ENCODE assay signal across 15 cellular contexts in the genomic region with DNA sequence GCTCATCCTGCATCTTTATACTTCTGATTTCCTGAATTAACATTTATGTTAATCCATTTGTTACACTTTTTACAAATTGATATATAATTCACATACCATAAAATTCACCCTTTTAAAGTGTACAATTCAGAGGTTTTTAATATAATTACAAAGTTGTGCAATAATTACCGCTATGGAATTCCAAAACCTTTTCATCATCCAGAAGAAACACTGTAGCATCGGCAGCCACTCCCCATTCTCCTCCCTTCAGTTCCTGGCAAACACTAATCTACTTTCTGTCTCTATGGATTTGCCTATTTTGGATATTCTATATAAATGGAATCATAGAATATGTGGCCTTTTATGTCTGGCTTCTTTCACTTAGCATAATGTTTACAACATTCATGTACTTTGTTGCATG. TPM values are rescaled to one million over a fixed set of nuclear protein-coding genes. Genes with fewer than 3 reads are reported as not detected.
DNase-seq lines count a peak whose midpoint lies in the region; ATAC-seq and TF ChIP-seq lines count a peak whose summit lies in the region.
"Had no signal": no experiment of that assay in that cellular context is flagged by ENCODE, and none has a peak within 500 bp of the region (broad histone marks: within the 10 kb centered on the region; RNA-seq: fewer than 3 reads in every experiment).

No MANE protein-coding gene starts in this region.

- no TSS peak for BruUV-seq in IMR-90 (replicated peaks; lab: Mats Ljungman, UMichigan)
- BruUV-seq in mammary epithelial cell (replicated peaks; lab: Mats Ljungman, UMichigan), result no TSS peak

- H2BK5ac ChIP-seq in IMR-90 (ENCODE audit: low read depth, low read length, poor library complexity, severe bottlenecking), result no peak overlapping the region

- H3K36me3 ChIP-seq in IMR-90 (ENCODE audit: control insufficient read depth, insufficient read depth, low read length), result peaks cover 5% of the 10 kb centered on the region
- no peaks in the 10 kb centered on the region for H3K36me3 ChIP-seq in mammary epithelial cell (ENCODE audit: insufficient read depth, low read length)

- ATAC-seq in IMR-90 (ENCODE audit: low read depth), result no peak

- no peak overlapping the region for H3K4ac ChIP-seq in IMR-90 (ENCODE audit: low read depth, low read length)

- TF ChIP-seq CTCF in AG10803 (conservative IDR thresholded peaks at IDR 0.05; ENCODE audit: low read length) (no peak), IMR-90 (conservative IDR thresholded peaks at IDR 0.05; ENCODE audit: low read depth, low read length) (no peak), mammary epithelial cell (conservative IDR thresholded peaks at IDR 0.05 in 1 of 2, IDR thresholded peaks at IDR 0.05 in 1 of 2; ENCODE audit: extremely low read depth in 1 of 2, insufficient read depth in 1 of 2, low read depth in 1 of 2, low read length in 2 of 2) (no peak), fibroblast of pulmonary artery (IDR thresholded peaks at IDR 0.05; ENCODE audit: low read length, missing control alignments) (no peak)

- POLR2A ChIA-PET in IMR-90 (lab: Charles Lee; ENCODE audit: unreplicated experiment), result no interaction called here

- no peak for TF ChIP-seq RAD21 in IMR-90 (IDR thresholded peaks at IDR 0.05; ENCODE audit: low read length)

- H2BK120ac ChIP-seq in IMR-90 (ENCODE audit: low read depth, low read length), result no peak overlapping the region

- H3K27ac ChIP-seq in IMR-90 (ENCODE audit: insufficient read depth, low read length) (no peak overlapping the region), mammary epithelial cell (ENCODE audit: insufficient read depth, low read depth, low read length) (no peak overlapping the region)
- H3K27ac ChIP-seq: C4-2B, KMS-11 had no signal

- no peak overlapping the region for H2AK9ac ChIP-seq in IMR-90 (replicated peaks; ENCODE audit: low read depth, low read length, poor library complexity)

- no peak overlapping the region for H3K23ac ChIP-seq in IMR-90 (ENCODE audit: low read depth, low read length)

- H2AFZ ChIP-seq in IMR-90 (replicated peaks; ENCODE audit: low read length, poor library complexity) (no peak overlapping the region), mammary epithelial cell (ENCODE audit: low read depth, low read length) (no peak overlapping the region)

- no peak overlapping the region for H2AK5ac ChIP-seq in IMR-90 (ENCODE audit: low read depth, low read length)

- TF ChIP-seq POLR2A in IMR-90 (IDR thresholded peaks at IDR 0.05; ENCODE audit: low read depth, low read length), result no peak

- no peak overlapping the region for H2BK20ac ChIP-seq in IMR-90 (ENCODE audit: low read depth, low read length)

- no peaks in the 10 kb centered on the region for H3K9me1 ChIP-seq in IMR-90 (ENCODE audit: insufficient read depth, low read length)

- peak; percentile 25 for DNase-seq in AG10803 (ENCODE audit: low read depth)
- peak; percentile 24 for DNase-seq in IMR-90
- DNase-seq in mammary epithelial cell, result peak; percentile 16
- peak; percentile 45 for DNase-seq in fibroblast of pulmonary artery (ENCODE audit: low read depth)
- no peak for DNase-seq in activated naive CD4-positive, alpha-beta T cell (lab: John Stamatoyannopoulos, UW)
- no peak for DNase-seq in GF-D8 (lab: John Stamatoyannopoulos, UW)
- DNase-seq in epidermal melanocyte (ENCODE audit: insufficient read length, low spot score), result no peak
- no peak for DNase-seq in stimulated activated CD4-positive, alpha-beta T cell treated with anti-CD3 and anti-CD28 coated beads, Interleukin-2, amount 100 ng/mL, for 48 hours
- DNase-seq: H9, NCI-H1092 treated with DMSO at 0.1 percent for 48 hours, NCI-H1694, NCI-H526 treated with DMSO at 0.1 percent for 48 hours, SIG-M5 had no signal

- no peak overlapping the region for H3K14ac ChIP-seq in IMR-90 (replicated peaks; ENCODE audit: low read depth, low read length)

- H4K5ac ChIP-seq in IMR-90 (ENCODE audit: low read depth, low read length), result no peak overlapping the region

- H4K91ac ChIP-seq in IMR-90 (ENCODE audit: insufficient read depth, low read depth, low read length), result no peak overlapping the region

- H3K9me3 ChIP-seq in IMR-90 (ENCODE audit: control insufficient read depth, insufficient read depth, low read length) (peaks cover 5% of the 10 kb centered on the region), mammary epithelial cell (replicated peaks; ENCODE audit: insufficient read depth, low read length) (no peaks in the 10 kb centered on the region)

- H3K4me2 ChIP-seq in IMR-90 (ENCODE audit: low read depth, low read length), result no peak overlapping the region
- H3K4me2 ChIP-seq in mammary epithelial cell (ENCODE audit: insufficient read depth, low read depth, low read length), result no peak overlapping the region
- H3K4me2 ChIP-seq: KMS-11 had no signal

- H3K27me3 ChIP-seq in IMR-90 (ENCODE audit: control insufficient read depth, insufficient read depth, low read length), result no peaks in the 10 kb centered on the region
- H3K27me3 ChIP-seq in mammary epithelial cell (ENCODE audit: insufficient read depth, low read length), result no peaks in the 10 kb centered on the region

- WGBS in IMR-90 (ENCODE audit: extremely low coverage in 2 of 2, insufficient read length in 1 of 2), 2 experiments, result no CpG with 5 or more reads among the region's 2 CpGs
- WGBS in mammary epithelial cell (ENCODE audit: low coverage, missing lambda C conversion rate), result 31% methylated on average over 2 of the region's 2 CpGs

- no peak overlapping the region for H3K18ac ChIP-seq in IMR-90 (ENCODE audit: low read depth, low read length)

- no peaks in the 10 kb centered on the region for H4K20me1 ChIP-seq in IMR-90 (ENCODE audit: insufficient read depth, low read length)
- no peaks in the 10 kb centered on the region for H4K20me1 ChIP-seq in mammary epithelial cell (ENCODE audit: insufficient read depth, low read length)

- dilution Hi-C loops in IMR-90 (cut with HindIII; ENCODE audit: low sequenced_read_pairs, unreplicated experiment), result no loop called here
- dilution Hi-C loops in mammary epithelial cell (cut with HindIII; ENCODE audit: low sequenced_read_pairs), result no loop called here

- H3K4me3 ChIP-seq in AG10803 (ENCODE audit: low read length), result no peak overlapping the region
- no peak overlapping the region for H3K4me3 ChIP-seq in IMR-90 (ENCODE audit: insufficient read depth, low read depth, low read length)
- no peak overlapping the region for H3K4me3 ChIP-seq in mammary epithelial cell (replicated peaks in 1 of 3; ENCODE audit: insufficient read depth in 1 of 3, low read depth in 2 of 3, low read length in 3 of 3)
- H3K4me3 ChIP-seq in fibroblast of pulmonary artery (replicated peaks; ENCODE audit: low read depth, low read length), result no peak overlapping the region

- H3K9ac ChIP-seq in IMR-90 (ENCODE audit: low read depth, low read length) (no peak overlapping the region), mammary epithelial cell (ENCODE audit: insufficient read depth, low read length) (no peak overlapping the region)
- H3K9ac ChIP-seq: KMS-11 had no signal

- in situ Hi-C loops in IMR-90 (cut with MboI; ENCODE audit: low sequenced_read_pairs) (no loop called here), mammary epithelial cell (cut with MboI; ENCODE audit: low sequenced_read_pairs in 2 of 2) (no loop called here)

- H4K8ac ChIP-seq in IMR-90 (ENCODE audit: low read depth in 2 of 2, low read length in 2 of 2), result no peak overlapping the region

- H3K4me1 ChIP-seq in IMR-90 (ENCODE audit: control insufficient read depth, insufficient read depth, low read length) (no peaks in the 10 kb centered on the region), mammary epithelial cell (ENCODE audit: insufficient read depth, low read length) (peaks cover 10% of the 10 kb centered on the region)

- intact Hi-C loops in IMR-90 (cut with micrococcal nuclease) (no loop called here), mammary epithelial cell (cut with micrococcal nuclease) (no loop called here)

- CTCF ChIA-PET in IMR-90 (lab: Yijun Ruan, JAX), result interaction anchor here (0.6 kb wide), 1 partner anchor 1676 kb away, joined by 3 read pairs; no protein-coding TSS in a partner anchor
- CTCF ChIA-PET in mammary epithelial cell (lab: Charles Lee; ENCODE audit: low non-redundant PET), result no interaction called here

- H2BK15ac ChIP-seq in IMR-90 (ENCODE audit: low read depth, low read length), result no peak overlapping the region

- H3K79me2 ChIP-seq in mammary epithelial cell (ENCODE audit: insufficient read depth, low read length), result no peaks in the 10 kb centered on the region

- H3K56ac ChIP-seq in IMR-90 (ENCODE audit: extremely low read depth, insufficient read depth, low read length), result no peak overlapping the region

- no peaks in the 10 kb centered on the region for H3K79me1 ChIP-seq in IMR-90 (ENCODE audit: low read depth in 1 of 2, low read length in 2 of 2)

TF ChIP-seq in IMR-90, 13 proteins besides CTCF, POLR2A, EP300 and RAD21:
- TF ChIP-seq MXI1 (IDR thresholded peaks at IDR 0.05; ENCODE audit: borderline replicate concordance, low read depth, low read length) (no peak), CEBPB (IDR thresholded peaks at IDR 0.05; ENCODE audit: low read depth, low read length) (peak; percentile 76)

RNA-seq across cellular contexts. Expression of gene LRP2BP, which starts 13.9 kb away (rescaled TPM):
- total RNA-seq in IMR-90 (2012; rRNA removed), result 0.18 and 0.56 TPM in 2 replicates
- polyA plus RNA-seq in IMR-90 (2012; rRNA removed), result 0.06 and 0.10 TPM in 2 replicates
- 0.01 TPM in 1 of 2 replicates, not detected in the other for polyA plus RNA-seq in IMR-90 (2012; cell fraction: cytosol; rRNA removed)
- 0.05 and 0.68 TPM in 2 replicates for polyA plus RNA-seq in IMR-90 (2012; cell fraction: nucleus; rRNA removed; ENCODE audit: low replicate concordance)
- under 1 TPM; 0.49 to 0.50 TPM for total RNA-seq in mammary epithelial cell
- polyA plus RNA-seq in mammary epithelial cell, result 0.12 TPM
- polyA minus RNA-seq in mammary epithelial cell, result not detected

RNA-seq across cellular contexts. Expression of gene ANKRD37, which starts 14.8 kb away (rescaled TPM):
- 4.4 and 8.2 TPM in 2 replicates for total RNA-seq in IMR-90 (2012; rRNA removed)
- 7.1 and 8.4 TPM in 2 replicates for polyA plus RNA-seq in IMR-90 (2012; rRNA removed)
- polyA plus RNA-seq in IMR-90 (2012; cell fraction: cytosol; rRNA removed), result 11.8 and 12.9 TPM in 2 replicates
- polyA plus RNA-seq in IMR-90 (2012; cell fraction: nucleus; rRNA removed; ENCODE audit: low replicate concordance), result 11.8 and 12.2 TPM in 2 replicates
- total RNA-seq in mammary epithelial cell, result 1 to 10 TPM; 1.8 to 4.8 TPM
- 11.6 TPM for polyA plus RNA-seq in mammary epithelial cell
- polyA minus RNA-seq in mammary epithelial cell, result 8.4 TPM

RNA-seq across cellular contexts. Expression of gene UFSP2, which starts 44.0 kb away (rescaled TPM):
- total RNA-seq in IMR-90 (2012; rRNA removed), result 43.7 and 43.9 TPM in 2 replicates
- polyA plus RNA-seq in IMR-90 (2012; rRNA removed), result 19.4 and 21.8 TPM in 2 replicates
- 5.3 and 6.6 TPM in 2 replicates for polyA plus RNA-seq in IMR-90 (2012; cell fraction: cytosol; rRNA removed)
- 1.7 and 13.0 TPM in 2 replicates for polyA plus RNA-seq in IMR-90 (2012; cell fraction: nucleus; rRNA removed; ENCODE audit: low replicate concordance)
- 10 to 100 TPM; 24.7 to 30.0 TPM for total RNA-seq in mammary epithelial cell
- polyA plus RNA-seq in mammary epithelial cell, result 21.0 TPM
- 90.4 TPM for polyA minus RNA-seq in mammary epithelial cell

Comparison
In these comparisons a context has a peak if more than half of its experiments do, and no peak if none do; other contexts are left out.
1. DNase-seq: peak in AG10803 (single experiment), IMR-90 (single experiment), mammary epithelial cell (single experiment) and fibroblast of pulmonary artery (single experiment); none in activated naive CD4-positive, alpha-beta T cell (0 of 4), GF-D8 (single experiment), epidermal melanocyte (single experiment) and stimulated activated CD4-positive, alpha-beta T cell treated with anti-CD3 and anti-CD28 coated beads, Interleukin-2, amount 100 ng/mL, for 48 hours (0 of 2).